25 cellular contexts compared by ENCODE assay signal in the genomic region with DNA sequence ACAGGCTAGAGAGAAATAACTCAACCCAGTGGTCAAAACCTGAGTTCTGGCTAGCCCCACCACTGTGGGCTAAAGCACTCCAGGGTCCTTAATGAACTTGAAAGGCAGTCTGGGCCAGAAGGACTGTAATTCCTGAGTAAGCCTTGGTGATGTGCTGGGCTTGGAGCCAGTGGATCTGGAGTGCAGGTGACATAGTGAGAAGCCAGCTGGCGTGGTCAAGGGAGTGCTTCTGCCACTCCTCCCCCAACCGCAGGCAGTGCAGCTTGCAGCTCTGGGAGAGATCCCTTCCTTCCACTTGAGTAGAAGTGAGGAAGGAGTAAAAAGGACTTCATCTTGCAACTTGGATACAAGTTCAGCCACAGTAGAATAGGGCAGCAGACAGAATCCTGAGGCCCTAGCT.
DNase-seq lines count a peak whose midpoint lies in the region; ATAC-seq, FAIRE-seq and TF ChIP-seq lines count a peak whose summit lies in the region.
"Had no signal": no experiment of that assay in that cellular context is flagged by ENCODE, and none has a peak within 500 bp of the region (broad histone marks: within the 10 kb centered on the region; RNA-seq: fewer than 3 reads in every experiment).

No MANE protein-coding gene starts in this region.

- H3K27ac ChIP-seq in astrocyte (ENCODE audit: low read depth, low read length) = no peak overlapping the region
- H3K27ac ChIP-seq: BLaER1 treated with 17β-estradiol and CSF1 and Interleukin-3, amounts not matched to agents 10 nM and 100 nM; coronary artery; foreskin keratinocyte; left lung; SK-N-MC; upper lobe of left lung had no signal

- H3K9ac ChIP-seq in astrocyte (ENCODE audit: low read length) = no peak overlapping the region
- H3K9ac ChIP-seq: BLaER1 treated with 17β-estradiol and CSF1 and Interleukin-3, amounts not matched to agents 10 nM and 100 nM had no signal

- H3K27ac Mint-ChIP-seq in stimulated activated naive CD8-positive, alpha-beta T cell treated with anti-CD3 and anti-CD28 coated beads, Interleukin-15, amount 100 ng/mL, for 72 hours = no peak overlapping the region
- H3K27ac Mint-ChIP-seq in astrocyte (ENCODE audit: unreplicated experiment) = no peak overlapping the region
- H3K27ac Mint-ChIP-seq in natural killer cell treated with Interleukin-12 subunit alpha and Interleukin-12 subunit beta and Interleukin-15 and Interleukin-18, amount 100 ng/mL, for 72 hours = no peak overlapping the region
- H3K27ac Mint-ChIP-seq: T-helper 17 cell had no signal

- no peak for FAIRE-seq in astrocyte (lab: Jason Lieb, UNC)
- FAIRE-seq: GM19239, RCC 7860, small intestine had no signal

- H3K79me2 ChIP-seq in astrocyte (ENCODE audit: insufficient read depth, low read length) = no peaks in the 10 kb centered on the region

- peak; percentile 9 for ATAC-seq in stimulated activated naive CD8-positive, alpha-beta T cell treated with anti-CD3 and anti-CD28 coated beads, Interleukin-15, Interleukin-2, amounts not matched to agents 100 U/mL and 50 U/mL, for 24 hours
- ATAC-seq in stimulated activated naive CD8-positive, alpha-beta T cell treated with anti-CD3 and anti-CD28 coated beads, Interleukin-15, amount 100 ng/mL, for 72 hours = no peak
- no peak for ATAC-seq in HG03135 (IDR thresholded peaks at IDR 0.05; ENCODE audit: unreplicated experiment)
- no peak for ATAC-seq in natural killer cell treated with Interleukin-12 subunit alpha and Interleukin-12 subunit beta and Interleukin-15 and Interleukin-18, amount 100 ng/mL, for 72 hours
- ATAC-seq: esophagus mucosa, foreskin keratinocyte, left lung, T-helper 17 cell had no signal

- no peak overlapping the region for H3K4me3 Mint-ChIP-seq in stimulated activated naive CD8-positive, alpha-beta T cell treated with anti-CD3 and anti-CD28 coated beads, Interleukin-15, amount 100 ng/mL, for 72 hours
- H3K4me3 Mint-ChIP-seq in astrocyte (ENCODE audit: unreplicated experiment) = no peak overlapping the region
- H3K4me3 Mint-ChIP-seq in natural killer cell treated with Interleukin-12 subunit alpha and Interleukin-12 subunit beta and Interleukin-15 and Interleukin-18, amount 100 ng/mL, for 72 hours = no peak overlapping the region
- H3K4me3 Mint-ChIP-seq: naive B cell, T-helper 17 cell had no signal

- no peaks in the 10 kb centered on the region for H3K4me1 ChIP-seq in astrocyte (ENCODE audit: insufficient read depth, low read length)
- H3K4me1 ChIP-seq: BLaER1 treated with 17β-estradiol and CSF1 and Interleukin-3, amounts not matched to agents 10 nM and 100 nM; foreskin keratinocyte; left lung; upper lobe of left lung had no signal

- no peak overlapping the region for H3K4me2 ChIP-seq in astrocyte (ENCODE audit: low read length)
- H3K4me2 ChIP-seq: BLaER1 treated with 17β-estradiol and CSF1 and Interleukin-3, amounts not matched to agents 10 nM and 100 nM had no signal

- no peaks in the 10 kb centered on the region for H3K27me3 Mint-ChIP-seq in stimulated activated naive CD8-positive, alpha-beta T cell treated with anti-CD3 and anti-CD28 coated beads, Interleukin-15, amount 100 ng/mL, for 72 hours
- no peaks in the 10 kb centered on the region for H3K27me3 Mint-ChIP-seq in astrocyte (ENCODE audit: low read depth, unreplicated experiment)
- H3K27me3 Mint-ChIP-seq in natural killer cell treated with Interleukin-12 subunit alpha and Interleukin-12 subunit beta and Interleukin-15 and Interleukin-18, amount 100 ng/mL, for 72 hours = no peaks in the 10 kb centered on the region
- H3K27me3 Mint-ChIP-seq: naive B cell, T-helper 17 cell had no signal

- peaks cover 16 to 29% of the 10 kb centered on the region in 2 donors for H3K9me3 Mint-ChIP-seq in stimulated activated naive CD8-positive, alpha-beta T cell treated with anti-CD3 and anti-CD28 coated beads, Interleukin-15, amount 100 ng/mL, for 72 hours
- peaks cover 4% of the 10 kb centered on the region for H3K9me3 Mint-ChIP-seq in astrocyte (ENCODE audit: unreplicated experiment)
- H3K9me3 Mint-ChIP-seq in natural killer cell treated with Interleukin-12 subunit alpha and Interleukin-12 subunit beta and Interleukin-15 and Interleukin-18, amount 100 ng/mL, for 72 hours = peaks cover 33% of the 10 kb centered on the region

- no peaks in the 10 kb centered on the region for H4K20me1 ChIP-seq in astrocyte (ENCODE audit: insufficient read depth, low read length)
- H4K20me1 ChIP-seq: BLaER1 treated with 17β-estradiol and CSF1 and Interleukin-3, amounts not matched to agents 10 nM and 100 nM had no signal

- no peak overlapping the region for H2AFZ ChIP-seq in astrocyte (ENCODE audit: low read depth, low read length)

- H3K36me3 ChIP-seq in astrocyte (ENCODE audit: insufficient read depth, low read length) = no peaks in the 10 kb centered on the region
- H3K36me3 ChIP-seq: BLaER1 treated with 17β-estradiol and CSF1 and Interleukin-3, amounts not matched to agents 10 nM and 100 nM; left lung; upper lobe of left lung had no signal

- no peaks in the 10 kb centered on the region for H3K36me3 Mint-ChIP-seq in astrocyte (ENCODE audit: low read depth, unreplicated experiment)
- H3K36me3 Mint-ChIP-seq in natural killer cell treated with Interleukin-12 subunit alpha and Interleukin-12 subunit beta and Interleukin-15 and Interleukin-18, amount 100 ng/mL, for 72 hours = peaks cover 12% of the 10 kb centered on the region
- H3K36me3 Mint-ChIP-seq: naive B cell had no signal

- H3K27me3 ChIP-seq in astrocyte (ENCODE audit: insufficient read depth, low read length) = no peaks in the 10 kb centered on the region
- H3K27me3 ChIP-seq: BLaER1 treated with 17β-estradiol and CSF1 and Interleukin-3, amounts not matched to agents 10 nM and 100 nM; foreskin keratinocyte; left lung; upper lobe of left lung had no signal

- H3K4me1 Mint-ChIP-seq in stimulated activated naive CD8-positive, alpha-beta T cell treated with anti-CD3 and anti-CD28 coated beads, Interleukin-15, amount 100 ng/mL, for 72 hours = no peaks in the 10 kb centered on the region
- H3K4me1 Mint-ChIP-seq in astrocyte (ENCODE audit: low read depth, unreplicated experiment) = peaks cover 3% of the 10 kb centered on the region
- no peaks in the 10 kb centered on the region for H3K4me1 Mint-ChIP-seq in natural killer cell treated with Interleukin-12 subunit alpha and Interleukin-12 subunit beta and Interleukin-15 and Interleukin-18, amount 100 ng/mL, for 72 hours (ENCODE audit: low read depth in 2 of 2)
- H3K4me1 Mint-ChIP-seq: naive B cell, T-helper 17 cell had no signal

- no peak for TF ChIP-seq CTCF in astrocyte (IDR thresholded peaks at IDR 0.05; ENCODE audit: insufficient read depth, low read depth, low read length)

- no peaks in the 10 kb centered on the region for H3K9me3 ChIP-seq in astrocyte (ENCODE audit: insufficient read depth, low read depth, low read length)
- H3K9me3 ChIP-seq: BLaER1 treated with 17β-estradiol and CSF1 and Interleukin-3, amounts not matched to agents 10 nM and 100 nM; upper lobe of left lung had no signal

- no peak overlapping the region for H3K4me3 ChIP-seq in astrocyte (ENCODE audit: insufficient read depth, low read depth, low read length)
- H3K4me3 ChIP-seq: BLaER1 treated with 17β-estradiol and CSF1 and Interleukin-3, amounts not matched to agents 10 nM and 100 nM; coronary artery; left lung; SK-N-MC; upper lobe of left lung had no signal

- DNase-seq in stimulated activated naive CD8-positive, alpha-beta T cell treated with anti-CD3 and anti-CD28 coated beads, Interleukin-15, Interleukin-2, amounts not matched to agents 100 U/mL and 50 U/mL, for 24 hours = no peak
- no peak for DNase-seq in stimulated activated naive CD8-positive, alpha-beta T cell treated with anti-CD3 and anti-CD28 coated beads, Interleukin-15, amount 100 ng/mL, for 72 hours
- DNase-seq in NCI-H446 (lab: John Stamatoyannopoulos, UW) = peak; percentile 74 to 97
- DNase-seq in astrocyte (ENCODE audit: low read depth) = peak; percentile 16
- no peak for DNase-seq in T-helper 9 cell
- DNase-seq in natural killer cell treated with Interleukin-12 subunit alpha and Interleukin-12 subunit beta and Interleukin-15 and Interleukin-18, amount 100 ng/mL, for 72 hours (ENCODE audit: low spot score) = no peak
- DNase-seq: activated gamma-delta T cell; activated T-cell treated with anti-CD3 and anti-CD28 coated beads, Interleukin-2, amount 50 U/mL, for 1 hour; foreskin keratinocyte; hippocampal formation; left lung; naive B cell; NCI-H1417 treated with DMSO at 0.1 percent for 48 hours; NCI-H2227 treated with DMSO at 0.1 percent for 48 hours; small intestine; stimulated activated CD4-positive, alpha-beta T cell treated with anti-CD3 and anti-CD28 coated beads, Interleukin-1b, Interleukin-23, amount 100 ng/mL, for 48 hours; T-helper 17 cell; upper lobe of left lung had no signal

Comparison
In these comparisons a context has a peak if more than half of its experiments do, and no peak if none do; other contexts are left out.
1. DNase-seq: peak in NCI-H446 (2 of 2) and astrocyte (single experiment); none in stimulated activated naive CD8-positive, alpha-beta T cell treated with anti-CD3 and anti-CD28 coated beads, Interleukin-15, Interleukin-2, amounts not matched to agents 100 U/mL and 50 U/mL, for 24 hours (single experiment), stimulated activated naive CD8-positive, alpha-beta T cell treated with anti-CD3 and anti-CD28 coated beads, Interleukin-15, amount 100 ng/mL, for 72 hours (0 of 2), T-helper 9 cell (single experiment) and natural killer cell treated with Interleukin-12 subunit alpha and Interleukin-12 subunit beta and Interleukin-15 and Interleukin-18, amount 100 ng/mL, for 72 hours (single experiment).